In genomic region chr1:43305926-43306687, GRCh38 we compare ENCODE assay signal across 2 cellular contexts.
TF ChIP-seq lines count a peak whose summit lies in the region.

No MANE protein-coding gene starts in this region.

TF ChIP-seq in IMR-90, 13 proteins besides CTCF, POLR2A, EP300 and RAD21:
- TF ChIP-seq MXI1 (IDR thresholded peaks at IDR 0.05; ENCODE audit: borderline replicate concordance, low read depth, low read length) (no peak), CHD1 (IDR thresholded peaks at IDR 0.05; ENCODE audit: low read depth, low read length) (no peak), MAZ (IDR thresholded peaks at IDR 0.05; ENCODE audit: borderline replicate concordance, low read depth, low read length) (no peak), RCOR1 (IDR thresholded peaks at IDR 0.05; ENCODE audit: insufficient replicate concordance, low read length) (no peak), USF2 (IDR thresholded peaks at IDR 0.05; ENCODE audit: low read depth, low read length) (no peak), SMC3 (IDR thresholded peaks at IDR 0.05; ENCODE audit: low read depth, low read length) (no peak), NFE2L2 (IDR thresholded peaks at IDR 0.05; ENCODE audit: low read depth, low read length) (no peak), MAFK (IDR thresholded peaks at IDR 0.05; ENCODE audit: low read depth, low read length) (no peak), RFX5 (IDR thresholded peaks at IDR 0.05; ENCODE audit: low read depth, low read length) (no peak), FOS (IDR thresholded peaks at IDR 0.05; ENCODE audit: low read depth, low read length) (no peak), BHLHE40 (IDR thresholded peaks at IDR 0.05; ENCODE audit: low read depth, low read length) (no peak), CEBPB (IDR thresholded peaks at IDR 0.05; ENCODE audit: low read depth, low read length) (no peak)
- TF ChIP-seq, protein P1, sequence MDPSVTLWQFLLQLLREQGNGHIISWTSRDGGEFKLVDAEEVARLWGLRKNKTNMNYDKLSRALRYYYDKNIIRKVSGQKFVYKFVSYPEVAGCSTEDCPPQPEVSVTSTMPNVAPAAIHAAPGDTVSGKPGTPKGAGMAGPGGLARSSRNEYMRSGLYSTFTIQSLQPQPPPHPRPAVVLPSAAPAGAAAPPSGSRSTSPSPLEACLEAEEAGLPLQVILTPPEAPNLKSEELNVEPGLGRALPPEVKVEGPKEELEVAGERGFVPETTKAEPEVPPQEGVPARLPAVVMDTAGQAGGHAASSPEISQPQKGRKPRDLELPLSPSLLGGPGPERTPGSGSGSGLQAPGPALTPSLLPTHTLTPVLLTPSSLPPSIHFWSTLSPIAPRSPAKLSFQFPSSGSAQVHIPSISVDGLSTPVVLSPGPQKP (IDR thresholded peaks at IDR 0.05; ENCODE audit: borderline replicate concordance, low read depth, low read length): no peak
TF ChIP-seq in IMR-90: peak in this region for 0.

TF ChIP-seq in GM12891, 5 proteins besides CTCF, POLR2A, EP300 and RAD21:
- no peak for TF ChIP-seq POU2F2 (IDR thresholded peaks at IDR 0.05; ENCODE audit: low read depth, low read length)
- TF ChIP-seq SPI1 (IDR thresholded peaks at IDR 0.05; ENCODE audit: low read depth, low read length): no peak
- TF ChIP-seq TAF1 (IDR thresholded peaks at IDR 0.05; ENCODE audit: low read depth, low read length): no peak
- no peak for TF ChIP-seq PAX5 (IDR thresholded peaks at IDR 0.05; ENCODE audit: insufficient read depth, low read length, severe bottlenecking)
- no peak for TF ChIP-seq POLR2AphosphoS5 (IDR thresholded peaks at IDR 0.05; ENCODE audit: low read depth, low read length)
